In the genomic region with DNA sequence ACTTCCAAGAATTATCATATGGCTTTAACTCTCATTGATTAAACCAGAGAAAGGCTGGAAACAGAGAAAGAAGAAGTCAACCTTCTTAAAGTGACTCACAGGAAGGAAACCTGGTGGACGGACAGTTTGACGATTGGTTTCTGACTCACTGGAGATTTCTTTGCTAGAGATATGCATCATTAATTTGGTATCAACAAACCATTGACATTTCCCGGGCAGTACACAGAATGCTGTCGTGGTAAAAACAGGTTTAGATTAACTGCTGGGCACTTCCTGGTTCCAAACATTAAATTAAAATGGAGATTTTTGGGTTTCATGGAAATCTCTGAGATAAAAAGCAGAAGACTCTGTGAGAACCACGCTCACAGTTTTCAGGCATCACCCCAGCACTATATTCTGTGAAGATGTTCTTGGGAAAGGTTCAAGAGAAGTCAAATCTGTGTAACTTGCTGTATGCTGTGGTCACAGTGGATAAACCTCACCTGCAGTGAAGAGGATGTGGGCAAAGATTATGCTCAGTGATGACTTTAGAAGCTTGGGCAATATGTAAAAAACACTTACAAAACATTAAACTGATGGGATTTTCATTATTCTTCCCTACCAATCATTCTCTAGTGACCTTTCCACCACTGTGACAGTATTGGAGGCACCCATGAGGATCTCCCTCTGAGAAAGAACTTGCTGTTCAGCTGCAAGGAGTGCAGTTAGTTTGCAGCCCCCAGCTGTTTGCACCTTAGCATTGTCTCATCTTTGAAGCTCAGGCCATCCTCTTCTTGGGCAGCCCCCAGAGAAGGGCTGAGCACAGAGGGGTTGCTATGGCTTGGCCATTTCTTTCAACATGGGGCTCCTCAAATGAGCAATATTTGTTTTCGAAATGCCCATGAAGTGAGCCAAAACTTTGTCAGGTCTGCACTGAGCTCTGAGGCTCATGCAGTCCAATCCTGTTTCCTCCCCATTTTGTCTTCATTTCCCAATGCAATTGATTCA, we compare ENCODE assay signal across 8 cellular contexts.
DNase-seq lines count a peak whose midpoint lies in the region; ATAC-seq, FAIRE-seq and TF ChIP-seq lines count a peak whose summit lies in the region.

No MANE protein-coding gene starts in this region.

- peak overlapping the region; percentile 54 to 73 for H4K8ac ChIP-seq in IMR-90 (ENCODE audit: low read depth in 2 of 2, low read length in 2 of 2)

- H2BK120ac ChIP-seq in IMR-90 (ENCODE audit: low read depth, low read length), result peak overlapping the region; percentile 90

- POLR2A ChIA-PET in IMR-90 (lab: Charles Lee; ENCODE audit: unreplicated experiment) (no interaction called here), GM10248 (lab: Yijun Ruan, JAX) (no interaction called here)

- H2AFZ ChIP-seq in IMR-90 (replicated peaks; ENCODE audit: low read length, poor library complexity) (peak overlapping the region; percentile 6), keratinocyte (ENCODE audit: control insufficient read depth, low read length) (peak overlapping the region; percentile 55)

- peaks cover 21% of the 10 kb centered on the region for H3K4me1 ChIP-seq in IMR-90 (ENCODE audit: control insufficient read depth, insufficient read depth, low read length)
- H3K4me1 ChIP-seq in keratinocyte (ENCODE audit: control insufficient read depth, extremely low read depth, insufficient read depth, low read length), result peaks cover 33% of the 10 kb centered on the region

- ATAC-seq in GM21447 (IDR thresholded peaks at IDR 0.05; ENCODE audit: unreplicated experiment) (peak; percentile 58), IMR-90 (ENCODE audit: low read depth) (no peak)

- H3K27me3 ChIP-seq in IMR-90 (ENCODE audit: control insufficient read depth, insufficient read depth, low read length) (no peaks in the 10 kb centered on the region), keratinocyte (ENCODE audit: control insufficient read depth, extremely low read depth, insufficient read depth, low read length) (no peaks in the 10 kb centered on the region)

- H3K4me2 ChIP-seq in IMR-90 (ENCODE audit: low read depth, low read length) (peak overlapping the region; percentile 57; the same call in 1 of the 2 replicates), keratinocyte (ENCODE audit: control insufficient read depth, extremely low read depth, insufficient read depth, low read depth, low read length) (peak overlapping the region; percentile 61)

- no peaks in the 10 kb centered on the region for H4K20me1 ChIP-seq in IMR-90 (ENCODE audit: insufficient read depth, low read length)
- no peaks in the 10 kb centered on the region for H4K20me1 ChIP-seq in keratinocyte (ENCODE audit: control insufficient read depth, extremely low read depth, insufficient read depth, low read length)

- no TSS peak for BruUV-seq in IMR-90 (replicated peaks; lab: Mats Ljungman, UMichigan)

- DNase-seq in DMS53 treated with DMSO at 0.1 percent for 48 hours (lab: John Stamatoyannopoulos, UW; ENCODE audit: unreplicated experiment) (peak; percentile 34), IMR-90 (peak; percentile 84), keratinocyte (ENCODE audit: low read depth, low spot score) (peak; percentile 17), HuH-7 (ENCODE audit: low spot score) (no peak), GM10248 (ENCODE audit: extremely low spot score) (no peak), occipital lobe (lab: John Stamatoyannopoulos, UW) (no peak)
- DNase-seq in activated CD4-positive, alpha-beta T cell treated with anti-CD3 and anti-CD28 coated beads, Interleukin-2, amount 50 U/mL, for 4 hours, result peak; percentile 41 to 49

- no peak overlapping the region for H3K9ac ChIP-seq in IMR-90 (ENCODE audit: low read depth, low read length)
- H3K9ac ChIP-seq in keratinocyte (ENCODE audit: control insufficient read depth, extremely low read depth, insufficient read depth, low read length), result peak overlapping the region; percentile 37

- H2BK15ac ChIP-seq in IMR-90 (ENCODE audit: low read depth, low read length), result peak overlapping the region; percentile 85; the same call in 2 of the 3 replicates

- H3K27ac ChIP-seq in IMR-90 (ENCODE audit: insufficient read depth, low read length) (no peak overlapping the region), keratinocyte (ENCODE audit: control insufficient read depth, insufficient read depth, low read length) (peak overlapping the region; percentile 77)

- H4K5ac ChIP-seq in IMR-90 (ENCODE audit: low read depth, low read length), result peak overlapping the region; percentile 70; the same call in 1 of the 2 replicates

- H2AK9ac ChIP-seq in IMR-90 (replicated peaks; ENCODE audit: low read depth, low read length, poor library complexity), result no peak overlapping the region

- 100% methylated on average over 2 of the region's 6 CpGs; no CpG with 5 or more reads in 1 of the 2 experiments for WGBS in IMR-90 (ENCODE audit: extremely low coverage in 2 of 2, insufficient read length in 1 of 2), 2 experiments

- H3K4me3 ChIP-seq in IMR-90 (ENCODE audit: insufficient read depth, low read depth, low read length) (no peak overlapping the region), keratinocyte (ENCODE audit: control insufficient read depth in 2 of 3, extremely low read depth in 1 of 3, insufficient read depth in 2 of 3, low read depth in 1 of 3, low read length in 3 of 3) (no peak overlapping the region)

- H2BK20ac ChIP-seq in IMR-90 (ENCODE audit: low read depth, low read length), result peak overlapping the region; percentile 85

- CTCF ChIA-PET in IMR-90 (lab: Yijun Ruan, JAX), result no interaction called here
- CTCF ChIA-PET in GM10248 (lab: Yijun Ruan, JAX), result interaction anchor here (0.9 to 2.3 kb wide), 4 partner anchors 11 to 86 kb away, joined by 4 to 8 read pairs (median 4); no protein-coding TSS in a partner anchor

- peak overlapping the region; percentile 80 for H2AK5ac ChIP-seq in IMR-90 (ENCODE audit: low read depth, low read length)

- peak overlapping the region; percentile 70 for H3K4ac ChIP-seq in IMR-90 (ENCODE audit: low read depth, low read length)

- TF ChIP-seq RAD21 in IMR-90 (IDR thresholded peaks at IDR 0.05; ENCODE audit: low read length), result no peak; the same call in 1 of the 2 replicates

- H3K9me1 ChIP-seq in IMR-90 (ENCODE audit: insufficient read depth, low read length) (peaks cover 15% of the 10 kb centered on the region; the same call in 1 of the 2 replicates), keratinocyte (ENCODE audit: control insufficient read depth, extremely low read depth, insufficient read depth, low read length) (no peaks in the 10 kb centered on the region)

- H2BK5ac ChIP-seq in IMR-90 (ENCODE audit: low read depth, low read length, poor library complexity, severe bottlenecking), result peak overlapping the region; percentile 82

- peak overlapping the region; percentile 68 for H3K23ac ChIP-seq in IMR-90 (ENCODE audit: low read depth, low read length)

- dilution Hi-C loops in IMR-90 (cut with HindIII; ENCODE audit: low sequenced_read_pairs, unreplicated experiment) (no loop called here), keratinocyte (cut with MboI; ENCODE audit: extremely low pct_ligation_motif_present, low sequenced_read_pairs) (no loop called here)

- TF ChIP-seq CTCF in IMR-90 (conservative IDR thresholded peaks at IDR 0.05; ENCODE audit: low read depth, low read length) (no peak), keratinocyte (optimal IDR thresholded peaks at IDR 0.05 in 1 of 3, IDR thresholded peaks at IDR 0.05 in 1 of 3, conservative IDR thresholded peaks at IDR 0.05 in 1 of 3; ENCODE audit: extremely low read depth in 1 of 3, insufficient read depth in 2 of 3, low read length in 3 of 3) (no peak), GM10248 (IDR thresholded peaks at IDR 0.05; ENCODE audit: control extremely low read depth, extremely low read depth, low read depth, missing control alignments) (no peak)

- no peaks in the 10 kb centered on the region for H3K79me2 ChIP-seq in keratinocyte (ENCODE audit: control insufficient read depth, insufficient read depth, low read length)

- no peak for TF ChIP-seq POLR2A in IMR-90 (IDR thresholded peaks at IDR 0.05; ENCODE audit: low read depth, low read length)

- H3K56ac ChIP-seq in IMR-90 (ENCODE audit: extremely low read depth, insufficient read depth, low read length), result 0 out of 2 replicates have a peak overlapping the region, but pooled peaks have one; percentile 36

- intact Hi-C loops in IMR-90 (cut with micrococcal nuclease), result no loop called here

- H3K14ac ChIP-seq in IMR-90 (replicated peaks; ENCODE audit: low read depth, low read length), result peak overlapping the region; percentile 87

- H3K9me3 ChIP-seq in IMR-90 (ENCODE audit: control insufficient read depth, insufficient read depth, low read length) (no peaks in the 10 kb centered on the region), keratinocyte (ENCODE audit: control insufficient read depth, low read depth, low read length) (no peaks in the 10 kb centered on the region)

- H4K91ac ChIP-seq in IMR-90 (ENCODE audit: insufficient read depth, low read depth, low read length), result peak overlapping the region; percentile 60

- H3K79me1 ChIP-seq in IMR-90 (ENCODE audit: low read depth in 1 of 2, low read length in 2 of 2), result peaks cover 0 to 19% of the 10 kb centered on the region in 2 experiments; a peak in 2 of 4 replicates

- in situ Hi-C loops in IMR-90 (cut with MboI; ENCODE audit: low sequenced_read_pairs), result no loop called here

- H3K18ac ChIP-seq in IMR-90 (ENCODE audit: low read depth, low read length), result peak overlapping the region; percentile 85; the same call in 1 of the 2 replicates

- H3K36me3 ChIP-seq in IMR-90 (ENCODE audit: control insufficient read depth, insufficient read depth, low read length) (no peaks in the 10 kb centered on the region), keratinocyte (ENCODE audit: control insufficient read depth in 2 of 2, extremely low read depth in 1 of 2, insufficient read depth in 2 of 2, low read length in 2 of 2) (no peaks in the 10 kb centered on the region)

- peak; percentile 76 for FAIRE-seq in keratinocyte (lab: Jason Lieb, UNC)

TF ChIP-seq in IMR-90, 13 proteins besides CTCF, POLR2A, EP300 and RAD21:
- TF ChIP-seq MAFK (IDR thresholded peaks at IDR 0.05; ENCODE audit: low read depth, low read length) (peak; percentile 30; the same call in 1 of the 2 replicates), FOS (IDR thresholded peaks at IDR 0.05; ENCODE audit: low read depth, low read length) (no peak), RFX5 (IDR thresholded peaks at IDR 0.05; ENCODE audit: low read depth, low read length) (no peak)

Comparison
In these comparisons a context has a peak if more than half of its experiments do, and no peak if none do; other contexts are left out.
1. DNase-seq: peak in DMS53 treated with DMSO at 0.1 percent for 48 hours (single experiment), IMR-90 (single experiment), activated CD4-positive, alpha-beta T cell treated with anti-CD3 and anti-CD28 coated beads, Interleukin-2, amount 50 U/mL, for 4 hours (2 of 2) and keratinocyte (single experiment); none in HuH-7 (single experiment), GM10248 (single experiment) and occipital lobe (single experiment).